Comparison of ENCODE assay signal across 14 cellular contexts in genomic region chr5:177469061-177469628, GRCh38. TPM values are rescaled to one million over a fixed set of nuclear protein-coding genes. Genes with fewer than 3 reads are reported as not detected.
DNase-seq lines count a peak whose midpoint lies in the region; ATAC-seq and TF ChIP-seq lines count a peak whose summit lies in the region.
"Had no signal": no experiment of that assay in that cellular context is flagged by ENCODE, and none has a peak within 500 bp of the region (broad histone marks: within the 10 kb centered on the region; RNA-seq: fewer than 3 reads in every experiment).

No MANE protein-coding gene starts in this region.

- no peak overlapping the region for H3K4ac ChIP-seq in trophoblast cell (ENCODE audit: low read depth, low read length)

- H4K12ac ChIP-seq in trophoblast cell (ENCODE audit: low read depth, low read length), result no peak overlapping the region

- TF ChIP-seq CTCF in fibroblast of mammary gland (conservative IDR thresholded peaks at IDR 0.05; ENCODE audit: control insufficient read depth, insufficient read depth, low read depth, low read length), result no peak

- WGBS in trophoblast cell (ENCODE audit: extremely low coverage, insufficient coverage, insufficient read length), result no CpG with 5 or more reads among the region's 16 CpGs

- H3K18ac ChIP-seq in trophoblast cell (ENCODE audit: low read length), result peak overlapping the region; percentile 31

- peaks cover 23% of the 10 kb centered on the region for H3K27me3 Mint-ChIP-seq in stimulated activated memory B cell treated with anti-CD40 and anti-IgM and Interleukin-4, amounts not matched to agents 10 μg/mL and 1 μg/mL and 100 μg/mL, for 72 hours

- no peak overlapping the region for H3K27ac Mint-ChIP-seq in stimulated activated memory B cell treated with anti-CD40 and anti-IgM and Interleukin-4, amounts not matched to agents 10 μg/mL and 1 μg/mL and 100 μg/mL, for 72 hours
- H3K27ac Mint-ChIP-seq: activated CD4-positive, alpha-beta T cell treated with anti-CD3 and anti-CD28 coated beads for 36 hours had no signal

- H3K9me3 Mint-ChIP-seq in stimulated activated memory B cell treated with anti-CD40 and anti-IgM and Interleukin-4, amounts not matched to agents 10 μg/mL and 1 μg/mL and 100 μg/mL, for 72 hours, result no peaks in the 10 kb centered on the region
- H3K9me3 Mint-ChIP-seq: natural killer cell treated with Interleukin-12 subunit alpha and Interleukin-12 subunit beta and Interleukin-15 and Interleukin-18, amount 100 ng/mL, for 72 hours had no signal

- no peak overlapping the region for H2AK5ac ChIP-seq in trophoblast cell (ENCODE audit: low read length)

- DNase-seq in EL, result peak; percentile 70
- no peak for DNase-seq in SJSA1 (ENCODE audit: low read depth in 1 of 2, low spot score in 2 of 2)
- DNase-seq in fibroblast of mammary gland (ENCODE audit: low read depth), result peak; percentile 45
- peak; percentile 42 to 47 for DNase-seq in trophoblast cell
- DNase-seq in T-helper 1 cell, result no peak
- DNase-seq in stimulated activated CD4-positive, alpha-beta T cell treated with anti-CD3 and anti-CD28 coated beads, Interleukin-2, amount 100 ng/mL, for 48 hours, result no peak
- DNase-seq: activated CD4-positive, alpha-beta T cell treated with anti-CD3 and anti-CD28 coated beads for 36 hours; adrenal gland; DND-41; KBM-7 had no signal

- no peaks in the 10 kb centered on the region for H3K9me3 ChIP-seq in SJSA1 (replicated peaks)
- peaks cover 6% of the 10 kb centered on the region for H3K9me3 ChIP-seq in trophoblast cell (ENCODE audit: insufficient read depth, low read depth, low read length)
- H3K9me3 ChIP-seq: adrenal gland had no signal

- no peak for ATAC-seq in stimulated activated memory B cell treated with anti-CD40 and anti-IgM and Interleukin-4, amounts not matched to agents 10 μg/mL and 1 μg/mL and 100 μg/mL, for 72 hours
- ATAC-seq in HG03457 (IDR thresholded peaks at IDR 0.05; ENCODE audit: unreplicated experiment), result no peak
- ATAC-seq: activated CD4-positive, alpha-beta T cell treated with anti-CD3 and anti-CD28 coated beads for 36 hours; natural killer cell treated with Interleukin-12 subunit alpha and Interleukin-12 subunit beta and Interleukin-15 and Interleukin-18, amount 100 ng/mL, for 72 hours; Panc1 had no signal

- H3K36me3 ChIP-seq in SJSA1, result peaks cover 81% of the 10 kb centered on the region
- peaks cover 64 to 69% of the 10 kb centered on the region in 2 experiments for H3K36me3 ChIP-seq in trophoblast cell (ENCODE audit: control insufficient read depth in 1 of 2, insufficient read depth in 2 of 2, low read length in 2 of 2)

- H3K36me3 Mint-ChIP-seq in stimulated activated memory B cell treated with anti-CD40 and anti-IgM and Interleukin-4, amounts not matched to agents 10 μg/mL and 1 μg/mL and 100 μg/mL, for 72 hours, result no peaks in the 10 kb centered on the region
- H3K36me3 Mint-ChIP-seq: natural killer cell treated with Interleukin-12 subunit alpha and Interleukin-12 subunit beta and Interleukin-15 and Interleukin-18, amount 100 ng/mL, for 72 hours had no signal

- no peak overlapping the region for H3K4me2 ChIP-seq in trophoblast cell (ENCODE audit: low read length)

- H3K4me3 Mint-ChIP-seq in stimulated activated memory B cell treated with anti-CD40 and anti-IgM and Interleukin-4, amounts not matched to agents 10 μg/mL and 1 μg/mL and 100 μg/mL, for 72 hours, result no peak overlapping the region
- H3K4me3 Mint-ChIP-seq: activated CD4-positive, alpha-beta T cell treated with anti-CD3 and anti-CD28 coated beads for 36 hours; natural killer cell treated with Interleukin-12 subunit alpha and Interleukin-12 subunit beta and Interleukin-15 and Interleukin-18, amount 100 ng/mL, for 72 hours had no signal

- H3K4me1 ChIP-seq in SJSA1 (replicated peaks), result peaks cover 46% of the 10 kb centered on the region
- H3K4me1 ChIP-seq in trophoblast cell (ENCODE audit: control insufficient read depth in 1 of 2, insufficient read depth in 2 of 2, low read length in 2 of 2), result peaks cover 34 to 36% of the 10 kb centered on the region in 2 experiments

- H4K8ac ChIP-seq in trophoblast cell (ENCODE audit: low read depth, low read length), result no peak overlapping the region

- H3K23ac ChIP-seq in trophoblast cell (ENCODE audit: low read length), result no peak overlapping the region

- H3K27ac ChIP-seq in SJSA1 (peak overlapping the region; percentile 11; the same call in 1 of the 2 replicates), trophoblast cell (ENCODE audit: low read depth, low read length) (no peak overlapping the region)
- H3K27ac ChIP-seq: adrenal gland had no signal

- peaks cover 6% of the 10 kb centered on the region for H3K4me1 Mint-ChIP-seq in stimulated activated memory B cell treated with anti-CD40 and anti-IgM and Interleukin-4, amounts not matched to agents 10 μg/mL and 1 μg/mL and 100 μg/mL, for 72 hours

- no peak overlapping the region for H2BK120ac ChIP-seq in trophoblast cell (ENCODE audit: insufficient read depth, low read length, poor library complexity)

- no peak overlapping the region for H2BK5ac ChIP-seq in trophoblast cell (ENCODE audit: low read depth, low read length, poor library complexity)

- H3K4me3 ChIP-seq in SJSA1 (no peak overlapping the region), fibroblast of mammary gland (ENCODE audit: control insufficient read depth, low read depth, low read length) (no peak overlapping the region), trophoblast cell (ENCODE audit: low read depth, low read length) (no peak overlapping the region)
- H3K4me3 ChIP-seq: adrenal gland had no signal

- H3K79me2 ChIP-seq in trophoblast cell (ENCODE audit: control insufficient read depth, insufficient read depth, low read length, poor library complexity), result peaks cover 27% of the 10 kb centered on the region

- no peak overlapping the region for H4K91ac ChIP-seq in trophoblast cell (ENCODE audit: low read depth, low read length)

- no peak overlapping the region for H2BK12ac ChIP-seq in trophoblast cell (ENCODE audit: low read length)

- no peak overlapping the region for H2AFZ ChIP-seq in trophoblast cell (ENCODE audit: insufficient read depth, low read length, poor library complexity)

- H3K27me3 ChIP-seq in SJSA1 (replicated peaks), result no peaks in the 10 kb centered on the region
- no peaks in the 10 kb centered on the region for H3K27me3 ChIP-seq in trophoblast cell (ENCODE audit: insufficient read depth, low read length)

- H3K9ac ChIP-seq in trophoblast cell (ENCODE audit: low read length), result no peak overlapping the region

- peaks cover 13% of the 10 kb centered on the region for H3K79me1 ChIP-seq in trophoblast cell (ENCODE audit: low read length)

- no peak overlapping the region for H3K14ac ChIP-seq in trophoblast cell (ENCODE audit: low read length)

RNA-seq across cellular contexts. Expression of gene DBN1, which starts 4.3 kb away (rescaled TPM):
- 147 and 149 TPM in 2 replicates for total RNA-seq in SJSA1 (2014; rRNA removed; shearing (Covaris generic))
- 206 and 211 TPM in 2 replicates for polyA plus RNA-seq in trophoblast cell (2013)

RNA-seq across cellular contexts. Expression of gene PRR7, which starts 22.5 kb away (rescaled TPM):
- 7.4 and 12.6 TPM in 2 replicates for total RNA-seq in SJSA1 (2014; rRNA removed; shearing (Covaris generic))
- 1.7 and 1.9 TPM in 2 replicates for polyA plus RNA-seq in trophoblast cell (2013)

RNA-seq across cellular contexts. Expression of gene PDLIM7, which starts 28.3 kb away (rescaled TPM):
- 175 and 274 TPM in 2 replicates for total RNA-seq in SJSA1 (2014; rRNA removed; shearing (Covaris generic))
- 220 and 227 TPM in 2 replicates for polyA plus RNA-seq in trophoblast cell (2013)

RNA-seq across cellular contexts. Expression of gene DOK3, which starts 40.5 kb away (rescaled TPM):
- 1.8 and 4.2 TPM in 2 replicates for total RNA-seq in SJSA1 (2014; rRNA removed; shearing (Covaris generic))
- 2.4 and 2.5 TPM in 2 replicates for polyA plus RNA-seq in trophoblast cell (2013)

RNA-seq across cellular contexts. Expression of gene GRK6, which starts 42.7 kb away (rescaled TPM):
- total RNA-seq in SJSA1 (2014; rRNA removed; shearing (Covaris generic)), result 103 and 113 TPM in 2 replicates
- 15.2 and 16.0 TPM in 2 replicates for polyA plus RNA-seq in trophoblast cell (2013)

Comparison
In these comparisons a context has a peak if more than half of its experiments do, and no peak if none do; other contexts are left out.
1. DNase-seq: peak in EL (single experiment), fibroblast of mammary gland (single experiment) and trophoblast cell (2 of 2); none in SJSA1 (0 of 2), T-helper 1 cell (0 of 5) and stimulated activated CD4-positive, alpha-beta T cell treated with anti-CD3 and anti-CD28 coated beads, Interleukin-2, amount 100 ng/mL, for 48 hours (0 of 2).